20 cellular contexts compared by ENCODE assay signal in the genomic region with DNA sequence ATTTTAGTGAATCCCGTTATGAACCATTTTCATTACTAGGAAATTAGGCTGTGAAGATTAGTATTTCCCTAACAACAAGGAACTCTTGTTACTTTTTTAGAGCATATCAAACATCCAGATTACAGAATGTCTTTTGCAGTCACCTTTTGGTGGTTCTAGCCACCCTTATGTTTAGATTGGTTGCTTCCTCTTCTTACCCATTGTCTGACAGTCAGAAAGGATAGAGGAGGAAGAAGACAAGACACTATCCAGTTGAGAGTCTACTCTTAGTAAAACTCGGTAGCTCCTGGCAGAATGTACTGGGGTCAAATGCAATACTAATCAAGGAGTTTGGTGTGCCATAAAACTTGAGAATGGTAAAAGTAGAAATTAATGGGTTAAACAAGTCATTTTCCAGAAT. TPM values are rescaled to one million over a fixed set of nuclear protein-coding genes. Genes with fewer than 3 reads are reported as not detected.
DNase-seq lines count a peak whose midpoint lies in the region; TF ChIP-seq lines count a peak whose summit lies in the region.
"Had no signal": no experiment of that assay in that cellular context is flagged by ENCODE, and none has a peak within 500 bp of the region (broad histone marks: within the 10 kb centered on the region; RNA-seq: fewer than 3 reads in every experiment).

No MANE protein-coding gene starts in this region.

- peak overlapping the region; percentile 56 for H2AFZ ChIP-seq in Karpas-422 (ENCODE audit: low read length)
- H2AFZ ChIP-seq: GM23248 had no signal

- H3K4me1 ChIP-seq in Karpas-422 (ENCODE audit: low read length) (peaks cover 55% of the 10 kb centered on the region), prostate gland (replicated peaks) (no peaks in the 10 kb centered on the region), transverse colon (peaks cover 0 to 5% (median 4%) of the 10 kb centered on the region in 4 donors)

- no peaks in the 10 kb centered on the region for H3K36me3 Mint-ChIP-seq in immature natural killer cell

- no peaks in the 10 kb centered on the region for H3K9me3 Mint-ChIP-seq in immature natural killer cell
- H3K9me3 Mint-ChIP-seq: CD4-positive, alpha-beta T cell; HFFc6 had no signal

- WGBS in prostate gland, result 79% methylated on average over 2 of the region's 2 CpGs
- WGBS in transverse colon (ENCODE audit: low coverage in 1 of 2), 2 donors, result 81 to 84% methylated on average over 2 of the region's 2 CpGs

- in situ Hi-C loops in transverse colon (cut with MboI; ENCODE audit: low pct_ligation_motif_present in 1 of 4, low pct_unique_long_range_greater_than_20kb in 1 of 4, low sequenced_read_pairs in 3 of 4), result loop anchor here in 1 of 4 donors (10.0 kb wide), 1 partner anchor 140 kb away; no protein-coding TSS in a partner anchor

- no peaks in the 10 kb centered on the region for H4K20me1 ChIP-seq in Karpas-422 (ENCODE audit: insufficient read depth, low read depth, low read length)

- no peaks in the 10 kb centered on the region for H3K9me2 ChIP-seq in Karpas-422 (replicated peaks; ENCODE audit: insufficient read depth, low read length)

- H3K36me3 ChIP-seq in Karpas-422 (ENCODE audit: insufficient read depth, low read length), result peaks cover 3% of the 10 kb centered on the region; the same call in 1 of the 2 replicates
- H3K36me3 ChIP-seq in prostate gland, result no peaks in the 10 kb centered on the region
- no peaks in the 10 kb centered on the region for H3K36me3 ChIP-seq in transverse colon

- H3K4me2 ChIP-seq in Karpas-422 (ENCODE audit: low read depth, low read length, poor library complexity, severe bottlenecking), result no peak overlapping the region

- no peak for TF ChIP-seq CTCF in prostate gland (IDR thresholded peaks at IDR 0.05)
- no peak for TF ChIP-seq CTCF in transverse colon (IDR thresholded peaks at IDR 0.05)

- H3K27me3 Mint-ChIP-seq in immature natural killer cell (ENCODE audit: low read depth in 3 of 3), result peaks cover 0 to 12% (median 3%) of the 10 kb centered on the region in 3 donors

- peaks cover 16 to 31% of the 10 kb centered on the region in 2 donors for H3K4me1 Mint-ChIP-seq in immature natural killer cell

- H3K9me3 ChIP-seq in Karpas-422 (ENCODE audit: low read length), result no peaks in the 10 kb centered on the region
- no peaks in the 10 kb centered on the region for H3K9me3 ChIP-seq in prostate gland
- H3K9me3 ChIP-seq in transverse colon, result no peaks in the 10 kb centered on the region

- H3K79me2 ChIP-seq in Karpas-422 (ENCODE audit: low read length), result no peaks in the 10 kb centered on the region

- H3K9ac ChIP-seq in Karpas-422 (ENCODE audit: low read length), result no peak overlapping the region
- H3K9ac ChIP-seq: GM23248 had no signal

- H3K27ac ChIP-seq in Karpas-422 (ENCODE audit: low read length), result peak overlapping the region; percentile 81
- peak overlapping the region; percentile 94 to 97 for H3K27ac ChIP-seq in prostate gland
- peak overlapping the region in 3 of 4 donors; percentile 83 to 94 (median 87) for H3K27ac ChIP-seq in transverse colon
- H3K27ac ChIP-seq: GM23248 had no signal

- H3K27ac Mint-ChIP-seq in immature natural killer cell, result no peak overlapping the region
- H3K27ac Mint-ChIP-seq: CD4-positive, alpha-beta T cell; H9; HFFc6 had no signal

- no peaks in the 10 kb centered on the region for H3K27me3 ChIP-seq in Karpas-422 (ENCODE audit: low read length)
- no peaks in the 10 kb centered on the region for H3K27me3 ChIP-seq in prostate gland (replicated peaks; ENCODE audit: insufficient read depth)
- H3K27me3 ChIP-seq in transverse colon, result peaks cover 34% of the 10 kb centered on the region

- intact Hi-C loops in prostate gland (cut with DNase I), result loop anchor here (5.0 to 10.0 kb wide), 2 partner anchors 140 to 223 kb away; no protein-coding TSS in a partner anchor
- intact Hi-C loops in transverse colon (cut with DNase I; ENCODE audit: low total_unique reads), result loop anchor here (5.0 to 10.0 kb wide), 3 partner anchors 140 to 287 kb away; a partner anchor contains a TSS

- H3K4me3 ChIP-seq in Karpas-422 (ENCODE audit: low read length), result no peak overlapping the region
- H3K4me3 ChIP-seq in prostate gland, result no peak overlapping the region
- H3K4me3 ChIP-seq in transverse colon, result no peak overlapping the region
- H3K4me3 ChIP-seq: GM23248 had no signal

- TF ChIP-seq EP300 in transverse colon (IDR thresholded peaks at IDR 0.05; ENCODE audit: low read depth), result no peak

- peak; percentile 69 for DNase-seq in Karpas-422
- peak; percentile 23 for DNase-seq in OCI-M1 (lab: John Stamatoyannopoulos, UW)
- DNase-seq in prostate gland (ENCODE audit: low spot score), result no peak
- no peak for DNase-seq in transverse colon
- DNase-seq in activated T-cell treated with anti-CD3 and anti-CD28 coated beads for 4 hours, result no peak
- no peak for DNase-seq in NCI-H2171 treated with DMSO at 0.1 percent for 48 hours (lab: John Stamatoyannopoulos, UW)
- DNase-seq in immature natural killer cell, result no peak
- DNase-seq: CD4-positive, alpha-beta T cell; COR-L47; GM23248; H9; HFFc6; NCI-H1105; NCI-H146; NCI-H2029; NCI-H226; NCI-H510A treated with DMSO at 0.1 percent for 48 hours; NCI-H748 treated with DMSO at 0.1 percent for 48 hours; NK-92 treated with Interleukin-12 subunit alpha and Interleukin-12 subunit beta, amount 100 ng/mL, for 24 hours; SIG-M5 had no signal

- TF ChIP-seq POLR2A in prostate gland (IDR thresholded peaks at IDR 0.05) (no peak), transverse colon (IDR thresholded peaks at IDR 0.05) (no peak)

- peak overlapping the region in 1 of 5 donors; percentile 16 for H3K4me3 Mint-ChIP-seq in immature natural killer cell
- H3K4me3 Mint-ChIP-seq: H9, HFFc6 had no signal

RNA-seq across cellular contexts. Expression of a gene that starts 1.6 kb away (rescaled TPM):
- total RNA-seq in Karpas-422 (2014; rRNA removed; shearing (Covaris generic); ENCODE audit: low replicate concordance), result 3.0 and 6.1 TPM in 2 replicates
- 100 to 1,000 TPM in 1 of 2 donors, 10 to 100 TPM in 1; 49.8 to 103 TPM for total RNA-seq in prostate gland
- 10 to 100 TPM; 29.4 to 45.6 (median 32.7) TPM for total RNA-seq in transverse colon
- 10 to 100 TPM in 2 of 3 donors, 1 to 10 TPM in 1; 6.1 to 15.8 (median 12.6) TPM for polyA plus RNA-seq in immature natural killer cell
- total RNA-seq: CD4-positive, alpha-beta T cell; GM23248; H9; HFFc6 had no signal
- polyA plus RNA-seq: GM23248 had no signal

Comparison
In these comparisons a context has a peak if more than half of its experiments do, and no peak if none do; other contexts are left out.
1. DNase-seq: peak in Karpas-422 (single experiment) and OCI-M1 (single experiment); none in prostate gland (single experiment), transverse colon (single experiment), activated T-cell treated with anti-CD3 and anti-CD28 coated beads for 4 hours (single experiment), NCI-H2171 treated with DMSO at 0.1 percent for 48 hours (single experiment) and immature natural killer cell (0 of 3).
2. Peak in every context shown above with its lines, with median percentiles within 50 percentile points of each other: H3K27ac ChIP-seq.